In the genomic region with DNA sequence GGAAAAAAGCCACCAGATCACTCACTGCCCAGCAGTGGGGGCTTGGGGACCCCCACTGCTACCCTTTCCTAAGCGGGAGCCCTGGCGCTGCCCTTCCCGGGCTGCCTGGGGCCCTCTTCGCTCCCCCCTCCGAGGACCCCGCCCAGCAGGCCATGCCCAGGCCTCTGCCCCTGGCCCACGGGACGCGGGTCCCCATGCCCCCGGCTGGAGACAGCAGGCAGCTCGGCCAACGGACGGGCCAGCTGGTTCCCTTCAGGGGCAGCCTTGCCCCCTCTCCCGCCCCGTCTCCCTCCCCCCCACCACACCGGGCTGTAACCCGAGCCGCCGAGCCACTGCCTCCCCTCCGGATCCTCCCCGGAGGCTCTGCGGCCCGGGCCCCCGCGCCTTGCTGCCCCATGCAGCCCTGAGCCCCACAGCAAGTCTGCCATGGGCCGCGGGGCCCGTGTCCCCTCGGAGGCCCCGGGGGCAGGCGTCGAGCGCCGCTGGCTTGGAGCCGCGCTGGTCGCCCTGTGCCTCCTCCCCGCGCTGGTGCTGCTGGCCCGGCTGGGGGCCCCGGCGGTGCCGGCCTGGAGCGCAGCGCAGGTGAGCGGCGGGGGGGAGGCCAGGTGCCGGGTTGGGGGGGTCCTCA, we compare ENCODE assay signal across 10 cellular contexts. TPM values are rescaled to one million over a fixed set of nuclear protein-coding genes. Genes with fewer than 3 reads are reported as not detected.
DNase-seq lines count a peak whose midpoint lies in the region; ATAC-seq and FAIRE-seq lines count a peak whose summit lies in the region.
"Had no signal": no experiment of that assay in that cellular context is flagged by ENCODE, and none has a peak within 500 bp of the region (broad histone marks: within the 10 kb centered on the region; RNA-seq: fewer than 3 reads in every experiment).

A gene (plus strand): TSS at position 381 of the 628 bp plus-strand sequence. CDS start 46 bp downstream, at position 427.

- H3K4ac ChIP-seq in mesenchymal stem cell (ENCODE audit: low read depth in 1 of 2, low read length in 2 of 2) = peak within 1 kb of the TSS in 1 of 2 experiments; percentile 28

- H3K23ac ChIP-seq in mesenchymal stem cell (ENCODE audit: low read length in 2 of 2) = no peak within 1 kb of the TSS

- peaks cover 3 to 8% of the 10 kb centered on the region in 2 experiments for H3K27me3 ChIP-seq in mesenchymal stem cell (ENCODE audit: control insufficient read depth in 1 of 2, insufficient read depth in 1 of 2, low read length in 2 of 2)

- H3K27ac ChIP-seq in mesenchymal stem cell (ENCODE audit: low read length, poor library complexity, severe bottlenecking) = no peak within 1 kb of the TSS
- peak within 1 kb of the TSS; percentile 71 for H3K27ac ChIP-seq in urinary bladder (ENCODE audit: low read depth)

- no peak for FAIRE-seq in urothelium cell line (lab: Jason Lieb, UNC)

- peaks cover 31% of the 10 kb centered on the region for H3K36me3 Mint-ChIP-seq in dendritic cell treated with granulocyte-macrophage colony-stimulating factor and Interleukin-4, amounts not matched to agents 40 ng/mL and 50 ng/mL, for 4 days (ENCODE audit: low read depth)

- no peak within 1 kb of the TSS for H2BK15ac ChIP-seq in mesenchymal stem cell (ENCODE audit: low read depth, poor library complexity, severe bottlenecking)

- peak within 1 kb of the TSS in 1 of 2 experiments; percentile 7 for H3K4me3 ChIP-seq in mesenchymal stem cell (ENCODE audit: insufficient read depth in 1 of 2, low read depth in 1 of 2, low read length in 2 of 2)
- H3K4me3 ChIP-seq in urinary bladder (ENCODE audit: low read depth, low read length) = peak within 1 kb of the TSS; percentile 43

- H3K9me3 Mint-ChIP-seq in dendritic cell treated with granulocyte-macrophage colony-stimulating factor and Interleukin-4, amounts not matched to agents 40 ng/mL and 50 ng/mL, for 4 days = no peaks in the 10 kb centered on the region

- H3K36me3 ChIP-seq in mesenchymal stem cell (ENCODE audit: control insufficient read depth in 1 of 2, insufficient read depth in 2 of 2, low read depth in 1 of 2, low read length in 2 of 2) (peaks cover 13 to 40% of the 10 kb centered on the region in 2 experiments), urinary bladder (ENCODE audit: insufficient read depth) (no peaks in the 10 kb centered on the region)

- H3K9ac ChIP-seq in mesenchymal stem cell (ENCODE audit: low read length) = no peak within 1 kb of the TSS

- H4K8ac ChIP-seq in mesenchymal stem cell (ENCODE audit: low read length) = peak within 1 kb of the TSS; percentile 42

- H3K9me3 ChIP-seq in mesenchymal stem cell (ENCODE audit: control insufficient read depth, low read length) = no peaks in the 10 kb centered on the region

- no peak for ATAC-seq in GM19035 (IDR thresholded peaks at IDR 0.05; ENCODE audit: unreplicated experiment)

- WGBS in mesenchymal stem cell = 4% methylated on average over 23 of the region's 48 CpGs
- 6% methylated on average over 48 of the region's 48 CpGs for WGBS in urinary bladder

- H3K4me1 Mint-ChIP-seq in dendritic cell treated with granulocyte-macrophage colony-stimulating factor and Interleukin-4, amounts not matched to agents 40 ng/mL and 50 ng/mL, for 4 days (ENCODE audit: low read depth) = peaks cover 5% of the 10 kb centered on the region

- no peak within 1 kb of the TSS for H4K91ac ChIP-seq in mesenchymal stem cell (ENCODE audit: low read length)

- peak within 1 kb of the TSS; percentile 30 for H3K4me3 Mint-ChIP-seq in dendritic cell treated with granulocyte-macrophage colony-stimulating factor and Interleukin-4, amounts not matched to agents 40 ng/mL and 50 ng/mL, for 4 days

- H3K4me1 ChIP-seq in mesenchymal stem cell (ENCODE audit: control insufficient read depth, insufficient read depth, low read depth, low read length) = peaks cover 18% of the 10 kb centered on the region
- no peaks in the 10 kb centered on the region for H3K4me1 ChIP-seq in urinary bladder (ENCODE audit: insufficient read depth)

- intact Hi-C loops in dendritic cell treated with granulocyte-macrophage colony-stimulating factor and Interleukin-4, amounts not matched to agents 40 ng/mL and 50 ng/mL, for 4 days (cut with micrococcal nuclease) = no loop called here

- H3K27me3 Mint-ChIP-seq in dendritic cell treated with granulocyte-macrophage colony-stimulating factor and Interleukin-4, amounts not matched to agents 40 ng/mL and 50 ng/mL, for 4 days = peaks cover 36% of the 10 kb centered on the region

- peak within 1 kb of the TSS in 1 of 2 experiments; percentile 45 for H2BK12ac ChIP-seq in mesenchymal stem cell (ENCODE audit: low read length in 2 of 2)

- H2AFZ ChIP-seq in mesenchymal stem cell (ENCODE audit: low read depth, low read length) = no peak within 1 kb of the TSS

- H3K18ac ChIP-seq in mesenchymal stem cell (ENCODE audit: low read depth in 1 of 2, low read length in 2 of 2) = peak within 1 kb of the TSS; percentile 40 to 49

- no peak within 1 kb of the TSS for H3K27ac Mint-ChIP-seq in dendritic cell treated with granulocyte-macrophage colony-stimulating factor and Interleukin-4, amounts not matched to agents 40 ng/mL and 50 ng/mL, for 4 days

- no peak within 1 kb of the TSS for H3K14ac ChIP-seq in mesenchymal stem cell (ENCODE audit: low read length in 2 of 2)

- peak; percentile 44 for DNase-seq in activated T-cell treated with anti-CD3 and anti-CD28 coated beads, Interleukin-2, amount 50 U/mL, for 1 hour
- DNase-seq in activated T-cell treated with anti-CD3 and anti-CD28 coated beads for 4 hours (no peak), mesenchymal stem cell (peak; percentile 50), urothelium cell line (ENCODE audit: low spot score) (no peak), DMS79 treated with DMSO at 0.1 percent for 48 hours (lab: John Stamatoyannopoulos, UW) (no peak)
- DNase-seq: stimulated activated CD4-positive, alpha-beta T cell treated with anti-CD3 and anti-CD28 coated beads, Interleukin-1b, Interleukin-23, amount 100 ng/mL, for 48 hours had no signal

- H3K79me1 ChIP-seq in mesenchymal stem cell (replicated peaks; ENCODE audit: low read length, poor library complexity, severe bottlenecking) = no peaks in the 10 kb centered on the region

- no peak within 1 kb of the TSS for H2AK5ac ChIP-seq in mesenchymal stem cell (ENCODE audit: low read length, severe bottlenecking)

- peak within 1 kb of the TSS; percentile 49 for H2BK120ac ChIP-seq in mesenchymal stem cell (ENCODE audit: low read depth, low read length)

- H3K4me2 ChIP-seq in mesenchymal stem cell (ENCODE audit: low read length, poor library complexity, severe bottlenecking) = peak within 1 kb of the TSS; percentile 20

- no peak within 1 kb of the TSS for H2BK5ac ChIP-seq in mesenchymal stem cell (ENCODE audit: low read depth, low read length, poor library complexity, severe bottlenecking)

RNA-seq across cellular contexts. Expression of the gene that starts here (rescaled TPM):
- polyA plus RNA-seq in mesenchymal stem cell (2013, experiment 1 of 2) = 24.2 TPM
- 26.9 TPM for polyA plus RNA-seq in mesenchymal stem cell (2013, experiment 2 of 2)
- total RNA-seq in urinary bladder = 45.6 TPM
- polyA plus RNA-seq in urinary bladder = 35.7 TPM
- total RNA-seq: M059J had no signal

Comparison
In these comparisons a context has a peak if more than half of its experiments do, and no peak if none do; other contexts are left out.
1. DNase-seq: peak in activated T-cell treated with anti-CD3 and anti-CD28 coated beads, Interleukin-2, amount 50 U/mL, for 1 hour (single experiment) and mesenchymal stem cell (single experiment); none in activated T-cell treated with anti-CD3 and anti-CD28 coated beads for 4 hours (single experiment), urothelium cell line (single experiment) and DMS79 treated with DMSO at 0.1 percent for 48 hours (single experiment).